Comparison of ENCODE assay signal across 14 cellular contexts in the genomic region with DNA sequence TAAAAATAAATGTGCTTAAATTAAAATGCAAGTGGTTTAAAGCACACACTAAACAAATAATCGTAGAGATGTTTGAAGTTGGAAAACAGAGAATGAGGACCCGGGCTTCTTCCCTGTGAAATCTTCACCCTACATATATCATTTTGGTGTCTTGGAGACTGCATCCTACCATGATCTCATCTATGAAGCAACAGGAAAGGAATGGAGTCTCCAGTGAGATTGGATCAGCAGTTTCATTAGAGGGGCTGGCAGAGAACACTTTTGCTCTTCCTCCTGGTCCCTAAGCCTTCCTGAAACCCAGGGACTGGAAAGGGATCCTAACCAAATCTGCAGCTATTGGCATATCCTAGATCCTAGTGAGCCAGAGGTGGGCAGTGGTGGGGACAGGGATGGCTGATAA.
DNase-seq lines count a peak whose midpoint lies in the region; ATAC-seq and TF ChIP-seq lines count a peak whose summit lies in the region.
"Had no signal": no experiment of that assay in that cellular context is flagged by ENCODE, and none has a peak within 500 bp of the region (broad histone marks: within the 10 kb centered on the region; RNA-seq: fewer than 3 reads in every experiment).

No MANE protein-coding gene starts in this region.

- peak overlapping the region; percentile 53 for H3K27ac Mint-ChIP-seq in HFFc6
- H3K27ac Mint-ChIP-seq: CD4-positive, CD25-positive, alpha-beta regulatory T cell; H9 had no signal

- peak overlapping the region; percentile 12 for H3K4me3 ChIP-seq in adipocyte (ENCODE audit: low read length)
- H3K4me3 ChIP-seq in fibroblast of mammary gland (ENCODE audit: control insufficient read depth, low read depth, low read length): no peak overlapping the region
- H3K4me3 ChIP-seq: BLaER1 treated with 17β-estradiol and CSF1 and Interleukin-3, amounts not matched to agents 10 nM and 100 nM; K562 had no signal

- H3K9me3 Mint-ChIP-seq in HFFc6: peaks cover 13% of the 10 kb centered on the region

- ATAC-seq in HG03457 (IDR thresholded peaks at IDR 0.05; ENCODE audit: unreplicated experiment) (no peak), GM18505 (IDR thresholded peaks at IDR 0.05; ENCODE audit: unreplicated experiment) (no peak)
- ATAC-seq: K562 had no signal

- H3K4me1 ChIP-seq in adipocyte (ENCODE audit: control insufficient read depth, insufficient read depth, low read length): peaks cover 34% of the 10 kb centered on the region

- DNase-seq in AG08395 (ENCODE audit: low spot score) (peak; percentile 49), HFFc6 (peak; percentile 39), adipocyte (ENCODE audit: low read depth) (no peak), fibroblast of mammary gland (ENCODE audit: low read depth) (peak; percentile 64), RKO (ENCODE audit: low spot score) (no peak), activated T-cell treated with anti-CD3 and anti-CD28 coated beads for 4 hours (no peak)
- DNase-seq: CD4-positive, CD25-positive, alpha-beta regulatory T cell; GDM1; GOT3; H9 had no signal

- H3K27me3 Mint-ChIP-seq in HFFc6 (ENCODE audit: insufficient read depth): no peaks in the 10 kb centered on the region
- H3K27me3 Mint-ChIP-seq: CD4-positive, CD25-positive, alpha-beta regulatory T cell had no signal

- no peaks in the 10 kb centered on the region for H3K27me3 ChIP-seq in adipocyte (replicated peaks; ENCODE audit: control insufficient read depth, insufficient read depth, low read length)
- H3K27me3 ChIP-seq: BLaER1 treated with 17β-estradiol and CSF1 and Interleukin-3, amounts not matched to agents 10 nM and 100 nM had no signal

- no peaks in the 10 kb centered on the region for H3K36me3 ChIP-seq in adipocyte (ENCODE audit: control insufficient read depth, insufficient read depth, low read length, severe bottlenecking)
- H3K36me3 ChIP-seq: BLaER1 treated with 17β-estradiol and CSF1 and Interleukin-3, amounts not matched to agents 10 nM and 100 nM had no signal

- H3K4me1 Mint-ChIP-seq in HFFc6 (ENCODE audit: low read depth): peaks cover 55% of the 10 kb centered on the region
- H3K4me1 Mint-ChIP-seq: CD4-positive, CD25-positive, alpha-beta regulatory T cell had no signal

- H3K4me3 Mint-ChIP-seq in HFFc6: peak overlapping the region; percentile 57
- H3K4me3 Mint-ChIP-seq: CD4-positive, CD25-positive, alpha-beta regulatory T cell; H9 had no signal

- TF ChIP-seq POLR2A in GM18505 (IDR thresholded peaks at IDR 0.05; ENCODE audit: borderline replicate concordance, extremely low read depth, insufficient read depth, insufficient read length): no peak

- no peaks in the 10 kb centered on the region for H3K9me3 ChIP-seq in adipocyte (ENCODE audit: control insufficient read depth, low read length)

- peaks cover 28% of the 10 kb centered on the region for H3K36me3 Mint-ChIP-seq in HFFc6 (ENCODE audit: low read depth)
- H3K36me3 Mint-ChIP-seq: CD4-positive, CD25-positive, alpha-beta regulatory T cell had no signal

- no peak overlapping the region for H3K9ac ChIP-seq in adipocyte (ENCODE audit: low read length)
- H3K9ac ChIP-seq: BLaER1 treated with 17β-estradiol and CSF1 and Interleukin-3, amounts not matched to agents 10 nM and 100 nM had no signal

- TF ChIP-seq CTCF in HFFc6 (IDR thresholded peaks at IDR 0.05) (no peak), fibroblast of mammary gland (conservative IDR thresholded peaks at IDR 0.05; ENCODE audit: control insufficient read depth, insufficient read depth, low read depth, low read length) (no peak)

Comparison
In these comparisons a context has a peak if more than half of its experiments do, and no peak if none do; other contexts are left out.
1. DNase-seq: peak in AG08395 (single experiment), HFFc6 (single experiment) and fibroblast of mammary gland (single experiment); none in adipocyte (single experiment), RKO (single experiment) and activated T-cell treated with anti-CD3 and anti-CD28 coated beads for 4 hours (single experiment).